8 cellular contexts compared by ENCODE assay signal in genomic region chr18:74797577-74798151, GRCh38.
DNase-seq lines count a peak whose midpoint lies in the region; ATAC-seq and TF ChIP-seq lines count a peak whose summit lies in the region.

No MANE protein-coding gene starts in this region.

- no peaks in the 10 kb centered on the region for H3K36me3 Mint-ChIP-seq in Calu3 (ENCODE audit: insufficient read depth, unreplicated experiment)

- intact Hi-C loops in Calu3 (cut with micrococcal nuclease; ENCODE audit: unreplicated experiment) (no loop called here), testis (cut with DNase I; ENCODE audit: low total_unique reads) (no loop called here)

- H3K27me3 ChIP-seq in right atrium auricular region (no peaks in the 10 kb centered on the region), testis (no peaks in the 10 kb centered on the region)

- no peaks in the 10 kb centered on the region for H3K27me3 Mint-ChIP-seq in Calu3 (ENCODE audit: unreplicated experiment)

- H3K4me1 Mint-ChIP-seq in Calu3 (ENCODE audit: low read depth, unreplicated experiment), result peaks cover 16% of the 10 kb centered on the region

- H3K4me3 ChIP-seq in right atrium auricular region, result no peak overlapping the region
- H3K4me3 ChIP-seq in testis, result no peak overlapping the region

- DNase-seq in right atrium auricular region (ENCODE audit: low spot score) (no peak), Calu3 (no peak), testis (no peak), germinal center (ENCODE audit: low spot score) (no peak), DMS114 treated with DMSO at 0.1 percent for 48 hours (lab: John Stamatoyannopoulos, UW; ENCODE audit: unreplicated experiment) (no peak)

- H3K27ac Mint-ChIP-seq in Calu3 (ENCODE audit: unreplicated experiment), result no peak overlapping the region

- no peak overlapping the region for H3K4me3 Mint-ChIP-seq in Calu3 (ENCODE audit: low read depth, unreplicated experiment)

- H3K36me3 ChIP-seq in right atrium auricular region, result no peaks in the 10 kb centered on the region
- no peaks in the 10 kb centered on the region for H3K36me3 ChIP-seq in testis (ENCODE audit: low read depth, missing control alignments)

- no peaks in the 10 kb centered on the region for H3K9me3 Mint-ChIP-seq in Calu3 (ENCODE audit: low read depth, unreplicated experiment)

- CTCF ChIA-PET in Calu3 (lab: Charles Lee), result no interaction called here

- peak overlapping the region; percentile 33 to 79 for H3K27ac ChIP-seq in right atrium auricular region
- no peak overlapping the region for H3K27ac ChIP-seq in testis

- BruUV-seq in Calu3 (replicated peaks; lab: Mats Ljungman, UMichigan), result no TSS peak

- H3K4me1 ChIP-seq in right atrium auricular region (peaks cover 0 to 17% of the 10 kb centered on the region in 2 donors), testis (peaks cover 9% of the 10 kb centered on the region)

- ATAC-seq in GM18517 (IDR thresholded peaks at IDR 0.05; ENCODE audit: unreplicated experiment), result peak; percentile 40
- peak; percentile 26 for ATAC-seq in GM21786 (IDR thresholded peaks at IDR 0.05; ENCODE audit: unreplicated experiment)
- ATAC-seq in HG03521 (IDR thresholded peaks at IDR 0.05; ENCODE audit: unreplicated experiment), result peak; percentile 23

- H3K9me3 ChIP-seq in right atrium auricular region (no peaks in the 10 kb centered on the region), testis (no peaks in the 10 kb centered on the region)

- TF ChIP-seq CTCF in right atrium auricular region (IDR thresholded peaks at IDR 0.05), result no peak
- TF ChIP-seq CTCF in Calu3 (IDR thresholded peaks at IDR 0.05; ENCODE audit: unreplicated experiment), result no peak
- TF ChIP-seq CTCF in testis (IDR thresholded peaks at IDR 0.05), result no peak

- no peak for TF ChIP-seq POLR2A in testis (IDR thresholded peaks at IDR 0.05)

- WGBS in testis, 2 donors, result 75% methylated on average over 6 of the region's 6 CpGs

Comparison
In these comparisons a context has a peak if more than half of its experiments do, and no peak if none do; other contexts are left out.
1. H3K27ac ChIP-seq: peak in right atrium auricular region (2 of 2); none in testis (0 of 2).
2. Peak in every context shown above with its lines, with median percentiles within 50 percentile points of each other: ATAC-seq.